Comparison of ENCODE assay signal across 27 cellular contexts in genomic region chr2:17606851-17607250, GRCh38.
"Had no signal": no experiment of that assay in that cellular context is flagged by ENCODE, and none has a peak within 500 bp of the region (broad histone marks: within the 10 kb centered on the region; RNA-seq: fewer than 3 reads in every experiment).

No MANE protein-coding gene starts in this region.

- H3K4me1 Mint-ChIP-seq: naive thymus-derived CD4-positive, alpha-beta T cell; stimulated activated effector memory CD8-positive, alpha-beta T cell treated with anti-CD3 and anti-CD28 coated beads, Interleukin-12 subunit alpha, Interleukin-12 subunit beta, amount 100 ng/mL, for 72 hours had no signal

- H3K4me3 Mint-ChIP-seq: naive thymus-derived CD4-positive, alpha-beta T cell; natural killer cell treated with Interleukin-12 subunit alpha and Interleukin-12 subunit beta and Interleukin-15 and Interleukin-18, amount 100 ng/mL, for 72 hours; stimulated activated effector memory CD8-positive, alpha-beta T cell treated with anti-CD3 and anti-CD28 coated beads, Interleukin-12 subunit alpha, Interleukin-12 subunit beta, amount 100 ng/mL, for 72 hours; stimulated activated naive CD8-positive, alpha-beta T cell treated with anti-CD3 and anti-CD28 coated beads, Interleukin-15, Interleukin-2, amounts not matched to agents 100 ng/mL and 50 ng/mL, for 24 hours had no signal

- H3K36me3 Mint-ChIP-seq: naive thymus-derived CD4-positive, alpha-beta T cell; natural killer cell treated with Interleukin-12 subunit alpha and Interleukin-12 subunit beta and Interleukin-15 and Interleukin-18, amount 100 ng/mL, for 72 hours; stimulated activated effector memory CD8-positive, alpha-beta T cell treated with anti-CD3 and anti-CD28 coated beads, Interleukin-12 subunit alpha, Interleukin-12 subunit beta, amount 100 ng/mL, for 72 hours had no signal

- H3K4me1 ChIP-seq: pancreas, prostate gland, sigmoid colon, spleen, suprapubic skin, upper lobe of right lung had no signal

- H3K9me3 ChIP-seq: heart left ventricle, left ventricle myocardium inferior, mucosa of descending colon, pancreas, prostate gland, sigmoid colon, spleen, suprapubic skin, thoracic aorta, tibial artery, upper lobe of right lung had no signal

- H3K27ac ChIP-seq: heart left ventricle, left ventricle myocardium inferior, pancreas, prostate gland, sigmoid colon, spleen, suprapubic skin, thoracic aorta, tibial artery, upper lobe of right lung had no signal

- ATAC-seq: heart left ventricle; mucosa of descending colon; naive thymus-derived CD4-positive, alpha-beta T cell; natural killer cell treated with Interleukin-12 subunit alpha and Interleukin-12 subunit beta and Interleukin-15 and Interleukin-18, amount 100 ng/mL, for 72 hours; pancreas; right cardiac atrium; stimulated activated effector memory CD8-positive, alpha-beta T cell treated with anti-CD3 and anti-CD28 coated beads, Interleukin-12 subunit alpha, Interleukin-12 subunit beta, amount 100 ng/mL, for 72 hours; upper lobe of right lung had no signal

- H3K4me3 ChIP-seq: heart left ventricle, left ventricle myocardium inferior, lung, mucosa of descending colon, pancreas, prostate gland, sigmoid colon, spleen, suprapubic skin, thoracic aorta, tibial artery, upper lobe of right lung had no signal

- H3K27me3 ChIP-seq: heart left ventricle, pancreas, sigmoid colon, spleen, suprapubic skin, tibial artery, upper lobe of right lung had no signal

- DNase-seq: heart left ventricle; hypothalamus; kidney; left ventricle myocardium inferior; midbrain; mucosa of descending colon; naive thymus-derived CD4-positive, alpha-beta T cell; nucleus accumbens; pancreas; posterior cingulate gyrus; retina; right cardiac atrium; sigmoid colon; small intestine; spleen; stimulated activated CD4-positive, alpha-beta T cell treated with anti-CD3 and anti-CD28 coated beads, Interleukin-4, amount 100 ng/mL, for 24 hours; stimulated activated naive CD4-positive, alpha-beta T cell; tibial artery; trophoblast cell; upper lobe of right lung had no signal

- H3K36me3 ChIP-seq: heart left ventricle, left ventricle myocardium inferior, pancreas, prostate gland, sigmoid colon, spleen, suprapubic skin, thoracic aorta, tibial artery, upper lobe of right lung had no signal

- H3K27ac Mint-ChIP-seq: naive thymus-derived CD4-positive, alpha-beta T cell; natural killer cell treated with Interleukin-12 subunit alpha and Interleukin-12 subunit beta and Interleukin-15 and Interleukin-18, amount 100 ng/mL, for 72 hours; stimulated activated effector memory CD8-positive, alpha-beta T cell treated with anti-CD3 and anti-CD28 coated beads, Interleukin-12 subunit alpha, Interleukin-12 subunit beta, amount 100 ng/mL, for 72 hours; stimulated activated naive CD8-positive, alpha-beta T cell treated with anti-CD3 and anti-CD28 coated beads, Interleukin-15, Interleukin-2, amounts not matched to agents 100 ng/mL and 50 ng/mL, for 24 hours had no signal

- H3K9me3 Mint-ChIP-seq: natural killer cell treated with Interleukin-12 subunit alpha and Interleukin-12 subunit beta and Interleukin-15 and Interleukin-18, amount 100 ng/mL, for 72 hours; stimulated activated effector memory CD8-positive, alpha-beta T cell treated with anti-CD3 and anti-CD28 coated beads, Interleukin-12 subunit alpha, Interleukin-12 subunit beta, amount 100 ng/mL, for 72 hours; stimulated activated naive CD8-positive, alpha-beta T cell treated with anti-CD3 and anti-CD28 coated beads, Interleukin-15, Interleukin-2, amounts not matched to agents 100 ng/mL and 50 ng/mL, for 24 hours had no signal
